ENCODE assay signal across 12 cellular contexts in genomic region chr17:65064452-65065019, GRCh38. TPM values are rescaled to one million over a fixed set of nuclear protein-coding genes. Genes with fewer than 3 reads are reported as not detected.
DNase-seq lines count a peak whose midpoint lies in the region; ATAC-seq and TF ChIP-seq lines count a peak whose summit lies in the region.
"Had no signal": no experiment of that assay in that cellular context is flagged by ENCODE, and none has a peak within 500 bp of the region (broad histone marks: within the 10 kb centered on the region; RNA-seq: fewer than 3 reads in every experiment).

No MANE protein-coding gene starts in this region.

- H3K27ac ChIP-seq in foreskin keratinocyte (peak overlapping the region; percentile 13), smooth muscle cell (ENCODE audit: low read depth) (peak overlapping the region; percentile 92)

- no peaks in the 10 kb centered on the region for H3K9me3 Mint-ChIP-seq in activated CD8-positive, alpha-beta T cell treated with anti-CD3 and anti-CD28 coated beads, Interleukin-2, amount 10 ng/mL, durations not matched to agents 7 days and 5 days (ENCODE audit: insufficient read depth)

- no peaks in the 10 kb centered on the region for H3K36me3 ChIP-seq in smooth muscle cell (ENCODE audit: low read depth)
- H3K36me3 ChIP-seq: upper lobe of left lung had no signal

- H3K36me3 Mint-ChIP-seq in activated CD8-positive, alpha-beta T cell treated with anti-CD3 and anti-CD28 coated beads, Interleukin-2, amount 10 ng/mL, durations not matched to agents 7 days and 5 days (ENCODE audit: low read depth), result no peaks in the 10 kb centered on the region

- no peak overlapping the region for H3K4me3 ChIP-seq in smooth muscle cell
- H3K4me3 ChIP-seq: upper lobe of left lung had no signal

- peaks cover 21% of the 10 kb centered on the region for H3K27me3 Mint-ChIP-seq in activated CD8-positive, alpha-beta T cell treated with anti-CD3 and anti-CD28 coated beads, Interleukin-2, amount 10 ng/mL, durations not matched to agents 7 days and 5 days (ENCODE audit: low read depth)

- H3F3A ChIP-seq in smooth muscle cell (ENCODE audit: low read depth), result peaks cover 29% of the 10 kb centered on the region

- peak; percentile 30 for DNase-seq in HK-2 (ENCODE audit: unreplicated experiment)
- peak; percentile 98 for DNase-seq in foreskin keratinocyte
- no peak for DNase-seq in smooth muscle cell (lab: John Stamatoyannopoulos, UW; ENCODE audit: unreplicated experiment)
- no peak for DNase-seq in NCI-H1930 (lab: John Stamatoyannopoulos, UW)
- no peak for DNase-seq in NOMO-1 (lab: John Stamatoyannopoulos, UW; ENCODE audit: unreplicated experiment in 2 of 2)
- no peak for DNase-seq in activated CD8-positive, alpha-beta T cell treated with anti-CD3 and anti-CD28 coated beads, Interleukin-2, amount 10 ng/mL, durations not matched to agents 7 days and 5 days
- no peak for DNase-seq in medulla oblongata (ENCODE audit: extremely low spot score)
- DNase-seq: activated CD4-positive, alpha-beta T cell treated with anti-CD3 and anti-CD28 coated beads for 1 hour; aorta; upper lobe of left lung had no signal

- no peaks in the 10 kb centered on the region for H3K79me2 ChIP-seq in smooth muscle cell (ENCODE audit: low read depth)

- H3K27me3 ChIP-seq in foreskin keratinocyte (no peaks in the 10 kb centered on the region), smooth muscle cell (ENCODE audit: low read depth) (no peaks in the 10 kb centered on the region)
- H3K27me3 ChIP-seq: upper lobe of left lung had no signal

- no peaks in the 10 kb centered on the region for H3K9me3 ChIP-seq in smooth muscle cell (replicated peaks; ENCODE audit: low read depth)
- H3K9me3 ChIP-seq: upper lobe of left lung had no signal

- 9% methylated on average over 6 of the region's 6 CpGs for WGBS in smooth muscle cell (ENCODE audit: low lambda C conversion rate)

- H2AFZ ChIP-seq in smooth muscle cell (ENCODE audit: low read depth), result no peak overlapping the region

- H3K4me1 ChIP-seq in foreskin keratinocyte (peaks cover 20% of the 10 kb centered on the region), smooth muscle cell (ENCODE audit: low read depth) (peaks cover 26% of the 10 kb centered on the region)

- H3K9ac ChIP-seq in smooth muscle cell (ENCODE audit: low read depth), result peak overlapping the region; percentile 75

- H3K4me1 Mint-ChIP-seq in activated CD8-positive, alpha-beta T cell treated with anti-CD3 and anti-CD28 coated beads, Interleukin-2, amount 10 ng/mL, durations not matched to agents 7 days and 5 days (ENCODE audit: low read depth), result no peaks in the 10 kb centered on the region

- no peak overlapping the region for H3K27ac Mint-ChIP-seq in activated CD8-positive, alpha-beta T cell treated with anti-CD3 and anti-CD28 coated beads, Interleukin-2, amount 10 ng/mL, durations not matched to agents 7 days and 5 days

- ATAC-seq in SK-N-SH treated with all-trans-retinoic acid at 6 μM for 48 hours (peak; percentile 73), foreskin keratinocyte (peak; percentile 92)
- ATAC-seq in activated CD8-positive, alpha-beta T cell treated with anti-CD3 and anti-CD28 coated beads, Interleukin-2, amount 10 ng/mL, durations not matched to agents 7 days and 5 days, result no peak
- ATAC-seq: left lobe of liver had no signal

- CTCF ChIA-PET in activated CD8-positive, alpha-beta T cell treated with anti-CD3 and anti-CD28 coated beads, Interleukin-2, amount 10 ng/mL, durations not matched to agents 7 days and 5 days (lab: Charles Lee), result interaction anchor here (1.5 kb wide), 1 partner anchor 133 kb away, joined by 5 read pairs; no protein-coding TSS in a partner anchor

- POLR2A ChIA-PET in activated CD8-positive, alpha-beta T cell treated with anti-CD3 and anti-CD28 coated beads, Interleukin-2, amount 10 ng/mL, durations not matched to agents 7 days and 5 days (lab: Charles Lee), result no interaction called here

- TF ChIP-seq CTCF in foreskin keratinocyte (conservative IDR thresholded peaks at IDR 0.05) (no peak), smooth muscle cell (IDR thresholded peaks at IDR 0.05; ENCODE audit: borderline replicate concordance, insufficient read depth, poor library complexity, severe bottlenecking) (no peak)

- no peaks in the 10 kb centered on the region for H4K20me1 ChIP-seq in smooth muscle cell (ENCODE audit: low read depth)

- peak overlapping the region; percentile 73 for H3K4me2 ChIP-seq in smooth muscle cell

- H3K4me3 Mint-ChIP-seq in activated CD8-positive, alpha-beta T cell treated with anti-CD3 and anti-CD28 coated beads, Interleukin-2, amount 10 ng/mL, durations not matched to agents 7 days and 5 days, result no peak overlapping the region

TF ChIP-seq in SK-N-SH treated with all-trans-retinoic acid at 6 μM for 48 hours, 23 proteins besides CTCF, POLR2A, EP300 and RAD21:
- TF ChIP-seq ZNF565 (CRISPR knock-in tag; conservative IDR thresholded peaks at IDR 0.05; ENCODE audit: low read depth) (no peak), ZNF8 (CRISPR knock-in tag; IDR thresholded peaks at IDR 0.05) (no peak), ESRRG (CRISPR knock-in tag; IDR thresholded peaks at IDR 0.05) (no peak), ZC3H10 (CRISPR knock-in tag; IDR thresholded peaks at IDR 0.05) (no peak), SNAI2 (CRISPR knock-in tag; IDR thresholded peaks at IDR 0.05) (no peak), OSR1 (CRISPR knock-in tag; IDR thresholded peaks at IDR 0.05) (no peak), GLIS3 (CRISPR knock-in tag; IDR thresholded peaks at IDR 0.05) (no peak), RARB (CRISPR knock-in tag; IDR thresholded peaks at IDR 0.05) (no peak), TCF4 (CRISPR knock-in tag; IDR thresholded peaks at IDR 0.05; ENCODE audit: borderline replicate concordance) (no peak), TSHZ2 (CRISPR knock-in tag; IDR thresholded peaks at IDR 0.05) (no peak), TOX (CRISPR knock-in tag; IDR thresholded peaks at IDR 0.05; ENCODE audit: borderline replicate concordance) (no peak), PPARA (CRISPR knock-in tag; IDR thresholded peaks at IDR 0.05; ENCODE audit: borderline replicate concordance) (no peak), ZFP3 (CRISPR knock-in tag; IDR thresholded peaks at IDR 0.05) (no peak), ZFP30 (CRISPR knock-in tag; IDR thresholded peaks at IDR 0.05) (no peak)
TF ChIP-seq in SK-N-SH treated with all-trans-retinoic acid at 6 μM for 48 hours: peak in this region for 0.

RNA-seq across cellular contexts. Expression of gene GNA13, which starts 8.0 kb away (rescaled TPM):
- total RNA-seq in foreskin keratinocyte (39.2 and 40.4 TPM in 2 replicates), smooth muscle cell (87.2 and 111 TPM in 2 replicates)
- polyA plus RNA-seq in foreskin keratinocyte (7.8 and 8.8 TPM in 2 replicates), smooth muscle cell (21.5 and 25.8 TPM in 2 replicates)
- total RNA-seq in activated CD8-positive, alpha-beta T cell treated with anti-CD3 and anti-CD28 coated beads, Interleukin-2, amount 10 ng/mL, durations not matched to agents 7 days and 5 days, result 10 to 100 TPM; 67.7 to 73.1 TPM

Comparison
In these comparisons a context has a peak if more than half of its experiments do, and no peak if none do; other contexts are left out.
1. DNase-seq: peak in HK-2 (single experiment) and foreskin keratinocyte (2 of 2); none in smooth muscle cell (single experiment), NCI-H1930 (0 of 2), NOMO-1 (0 of 2), activated CD8-positive, alpha-beta T cell treated with anti-CD3 and anti-CD28 coated beads, Interleukin-2, amount 10 ng/mL, durations not matched to agents 7 days and 5 days (single experiment) and medulla oblongata (single experiment).